ENCODE assay signal across 19 cellular contexts in genomic region chr17:56440391-56440790, GRCh38.
A peak's percentile ranks its signal among the peaks of the same experiment; 100 is the strongest.
DNase-seq lines count a peak whose midpoint lies in the region; ATAC-seq, FAIRE-seq and TF ChIP-seq lines count a peak whose summit lies in the region.
"Had no signal": no experiment of that assay in that cellular context is flagged by ENCODE, and none has a peak within 500 bp of the region (broad histone marks: within the 10 kb centered on the region; RNA-seq: fewer than 3 reads in every experiment).

No MANE protein-coding gene starts in this region.

- H3K4me1 ChIP-seq in adipocyte (ENCODE audit: control insufficient read depth, insufficient read depth, low read length) (peaks cover 18% of the 10 kb centered on the region), smooth muscle cell (ENCODE audit: low read depth) (peaks cover 14% of the 10 kb centered on the region), esophagus muscularis mucosa (no peaks in the 10 kb centered on the region), hepatocyte (ENCODE audit: insufficient read depth) (no peaks in the 10 kb centered on the region)
- H3K4me1 ChIP-seq: sigmoid colon had no signal

- ATAC-seq in Right ventricle myocardium superior (ENCODE audit: poor library complexity) = no peak
- ATAC-seq: activated naive CD8-positive, alpha-beta T cell treated with anti-CD3 and anti-CD28 coated beads, Interleukin-2, amount 50 U/mL, for 24 hours; heart left ventricle; WTC11 had no signal

- intact Hi-C loops in Right ventricle myocardium superior (cut with DNase I) (no loop called here), esophagus muscularis mucosa (cut with DNase I) (no loop called here)

- 18% methylated on average over 2 of the region's 2 CpGs for WGBS in smooth muscle cell (ENCODE audit: low lambda C conversion rate)
- WGBS in esophagus muscularis mucosa = 36% methylated on average over 2 of the region's 2 CpGs
- 39% methylated on average over 2 of the region's 2 CpGs for WGBS in hepatocyte (ENCODE audit: low lambda C conversion rate, missing lambda C conversion rate)

- H2AFZ ChIP-seq in smooth muscle cell (ENCODE audit: low read depth) (no peak overlapping the region), hepatocyte (no peak overlapping the region)

- no peaks in the 10 kb centered on the region for H3K27me3 ChIP-seq in adipocyte (replicated peaks; ENCODE audit: control insufficient read depth, insufficient read depth, low read length)
- no peaks in the 10 kb centered on the region for H3K27me3 ChIP-seq in smooth muscle cell (ENCODE audit: low read depth)
- no peaks in the 10 kb centered on the region for H3K27me3 ChIP-seq in esophagus muscularis mucosa
- H3K27me3 ChIP-seq in hepatocyte = no peaks in the 10 kb centered on the region
- H3K27me3 ChIP-seq: sigmoid colon had no signal

- no peak for TF ChIP-seq EP300 in esophagus muscularis mucosa (IDR thresholded peaks at IDR 0.05)

- no peaks in the 10 kb centered on the region for H3K9me2 ChIP-seq in hepatocyte (replicated peaks; ENCODE audit: insufficient read depth)

- H3K36me3 ChIP-seq in adipocyte (ENCODE audit: control insufficient read depth, insufficient read depth, low read length, severe bottlenecking) (no peaks in the 10 kb centered on the region), smooth muscle cell (ENCODE audit: low read depth) (no peaks in the 10 kb centered on the region), esophagus muscularis mucosa (no peaks in the 10 kb centered on the region), hepatocyte (replicated peaks; ENCODE audit: insufficient read depth, low read depth) (no peaks in the 10 kb centered on the region)
- H3K36me3 ChIP-seq: heart left ventricle, sigmoid colon had no signal

- H4K20me1 ChIP-seq in smooth muscle cell (ENCODE audit: low read depth) (no peaks in the 10 kb centered on the region), hepatocyte (ENCODE audit: insufficient read depth, poor library complexity, severe bottlenecking) (no peaks in the 10 kb centered on the region)

- H3K27ac ChIP-seq in smooth muscle cell (ENCODE audit: low read depth) (peak overlapping the region; percentile 75), esophagus muscularis mucosa (replicated peaks in 1 of 4) (no peak overlapping the region), hepatocyte (no peak overlapping the region)
- H3K27ac ChIP-seq: C4-2B, heart left ventricle, sigmoid colon had no signal

- H3F3A ChIP-seq in smooth muscle cell (ENCODE audit: low read depth) = no peaks in the 10 kb centered on the region

- H3K9me3 ChIP-seq in adipocyte (ENCODE audit: control insufficient read depth, low read length) (no peaks in the 10 kb centered on the region), smooth muscle cell (replicated peaks; ENCODE audit: low read depth) (no peaks in the 10 kb centered on the region), esophagus muscularis mucosa (no peaks in the 10 kb centered on the region), hepatocyte (ENCODE audit: low read depth) (no peaks in the 10 kb centered on the region)
- H3K9me3 ChIP-seq: heart left ventricle, sigmoid colon had no signal

- H3K9ac ChIP-seq in adipocyte (ENCODE audit: low read length) (no peak overlapping the region), smooth muscle cell (ENCODE audit: low read depth) (no peak overlapping the region)

- FAIRE-seq in GM12892 (lab: Jason Lieb, UNC) = no peak

- TF ChIP-seq CTCF in foreskin fibroblast (IDR thresholded peaks at IDR 0.05; ENCODE audit: low read depth, low read length) (no peak), smooth muscle cell (IDR thresholded peaks at IDR 0.05; ENCODE audit: borderline replicate concordance, insufficient read depth, poor library complexity, severe bottlenecking) (no peak), esophagus muscularis mucosa (IDR thresholded peaks at IDR 0.05) (no peak), hepatocyte (IDR thresholded peaks at IDR 0.05; ENCODE audit: poor library complexity) (no peak)

- H3K79me2 ChIP-seq in smooth muscle cell (ENCODE audit: low read depth) = no peaks in the 10 kb centered on the region
- no peaks in the 10 kb centered on the region for H3K79me2 ChIP-seq in hepatocyte

- no peak for TF ChIP-seq POLR2A in esophagus muscularis mucosa (IDR thresholded peaks at IDR 0.05; ENCODE audit: low read depth)
- TF ChIP-seq POLR2A in GM12892 (IDR thresholded peaks at IDR 0.05; ENCODE audit: low read depth, low read length) = no peak

- H3K4me3 ChIP-seq in adipocyte (ENCODE audit: low read length) = peak overlapping the region; percentile 21
- no peak overlapping the region for H3K4me3 ChIP-seq in foreskin fibroblast (ENCODE audit: low read depth in 1 of 2, low read length in 2 of 2)
- no peak overlapping the region for H3K4me3 ChIP-seq in smooth muscle cell
- H3K4me3 ChIP-seq in esophagus muscularis mucosa = no peak overlapping the region
- no peak overlapping the region for H3K4me3 ChIP-seq in hepatocyte
- H3K4me3 ChIP-seq: heart left ventricle, sigmoid colon had no signal

- H3K4me2 ChIP-seq in smooth muscle cell (peak overlapping the region; percentile 80), hepatocyte (no peak overlapping the region)

- peak; percentile 16 for DNase-seq in GM03348 (ENCODE audit: low spot score)
- peak; percentile 78 for DNase-seq in adipocyte (ENCODE audit: low read depth)
- DNase-seq in foreskin fibroblast = peak; percentile 14 to 60
- no peak for DNase-seq in smooth muscle cell (lab: John Stamatoyannopoulos, UW; ENCODE audit: unreplicated experiment)
- DNase-seq in Right ventricle myocardium superior = no peak
- DNase-seq in esophagus muscularis mucosa (ENCODE audit: extremely low spot score) = no peak
- no peak for DNase-seq in hepatocyte (ENCODE audit: low spot score)
- no peak for DNase-seq in GM12892 (ENCODE audit: insufficient read length)
- DNase-seq: activated CD8-positive, alpha-beta memory T cell treated with anti-CD3 and anti-CD28 coated beads for 24 hours; activated naive CD8-positive, alpha-beta T cell treated with anti-CD3 and anti-CD28 coated beads, Interleukin-2, amount 50 U/mL, for 24 hours; DMS153; heart left ventricle; Karpas-422; NCI-H146; nucleus accumbens; sigmoid colon; stimulated activated CD4-positive, alpha-beta T cell treated with anti-CD3 and anti-CD28 coated beads, Interleukin-4, amount 100 ng/mL, for 24 hours had no signal

Comparison
In these comparisons a context has a peak if more than half of its experiments do, and no peak if none do; other contexts are left out.
1. DNase-seq: peak in GM03348 (single experiment), adipocyte (single experiment) and foreskin fibroblast (2 of 2); none in smooth muscle cell (single experiment), Right ventricle myocardium superior (single experiment), esophagus muscularis mucosa (single experiment), hepatocyte (single experiment) and GM12892 (single experiment).